ENCODE assay signal across 16 cellular contexts in genomic region chr14:99026471-99026870, GRCh38.
DNase-seq lines count a peak whose midpoint lies in the region; ATAC-seq lines count a peak whose summit lies in the region.
"Had no signal": no experiment of that assay in that cellular context is flagged by ENCODE, and none has a peak within 500 bp of the region (broad histone marks: within the 10 kb centered on the region; RNA-seq: fewer than 3 reads in every experiment).

No MANE protein-coding gene starts in this region.

- no peak overlapping the region for H3K27ac ChIP-seq in Karpas-422 (ENCODE audit: low read length)
- H3K27ac ChIP-seq: cardiac muscle cell had no signal

- no peak overlapping the region for H3K4me2 ChIP-seq in Karpas-422 (ENCODE audit: low read depth, low read length, poor library complexity, severe bottlenecking)

- H3K36me3 ChIP-seq in Karpas-422 (ENCODE audit: insufficient read depth, low read length), result no peaks in the 10 kb centered on the region
- H3K36me3 ChIP-seq: cardiac muscle cell had no signal

- no peak for DNase-seq in activated naive CD4-positive, alpha-beta T cell treated with anti-CD3 and anti-CD28 coated beads, Interleukin-2, amount 10 ng/mL, durations not matched to agents 7 days and 5 days
- no peak for DNase-seq in activated naive CD4-positive, alpha-beta T cell treated with Interleukin-2 at 50 U/mL for 16 hours
- DNase-seq in Karpas-422, result peak; percentile 78
- peak; percentile 33 to 34 for DNase-seq in activated T-cell treated with anti-CD3 and anti-CD28 coated beads, Interleukin-2, amount 50 U/mL, for 48 hours
- DNase-seq in stimulated activated CD8-positive, alpha-beta memory T cell treated with anti-CD3 and anti-CD28 coated beads, Interleukin-4, amount 100 ng/mL, for 48 hours, result peak; percentile 37
- DNase-seq in NCI-H2107 (lab: John Stamatoyannopoulos, UW), result no peak
- DNase-seq in D341Med (ENCODE audit: low spot score), result no peak
- DNase-seq: kidney glomerular epithelial cell, NCI-H1105, NCI-H526, retina, SIG-M5 had no signal

- CTCF ChIA-PET in activated naive CD4-positive, alpha-beta T cell treated with anti-CD3 and anti-CD28 coated beads, Interleukin-2, amount 10 ng/mL, durations not matched to agents 7 days and 5 days (lab: Charles Lee), result no interaction called here

- H3K27me3 ChIP-seq in Karpas-422 (ENCODE audit: low read length), result no peaks in the 10 kb centered on the region
- H3K27me3 ChIP-seq: cardiac muscle cell had no signal

- H3K9me3 ChIP-seq in Karpas-422 (ENCODE audit: low read length), result peaks cover 7% of the 10 kb centered on the region; the same call in 1 of the 2 replicates

- peaks cover 19% of the 10 kb centered on the region for H3K9me3 Mint-ChIP-seq in activated naive CD4-positive, alpha-beta T cell treated with anti-CD3 and anti-CD28 coated beads, Interleukin-2, amount 10 ng/mL, durations not matched to agents 7 days and 5 days

- no peak for ATAC-seq in GM18498 (IDR thresholded peaks at IDR 0.05; ENCODE audit: unreplicated experiment)
- ATAC-seq: naive thymus-derived CD4-positive, alpha-beta T cell had no signal

- H3K36me3 Mint-ChIP-seq in activated naive CD4-positive, alpha-beta T cell treated with anti-CD3 and anti-CD28 coated beads, Interleukin-2, amount 10 ng/mL, durations not matched to agents 7 days and 5 days, result peaks cover 14% of the 10 kb centered on the region

- H3K9me2 ChIP-seq in Karpas-422 (replicated peaks; ENCODE audit: insufficient read depth, low read length), result no peaks in the 10 kb centered on the region

- no peaks in the 10 kb centered on the region for H3K27me3 Mint-ChIP-seq in activated naive CD4-positive, alpha-beta T cell treated with anti-CD3 and anti-CD28 coated beads, Interleukin-2, amount 10 ng/mL, durations not matched to agents 7 days and 5 days

- H3K9ac ChIP-seq in Karpas-422 (ENCODE audit: low read length), result no peak overlapping the region

- H3K79me2 ChIP-seq in Karpas-422 (ENCODE audit: low read length), result no peaks in the 10 kb centered on the region

- no peak overlapping the region for H3K4me3 Mint-ChIP-seq in activated naive CD4-positive, alpha-beta T cell treated with anti-CD3 and anti-CD28 coated beads, Interleukin-2, amount 10 ng/mL, durations not matched to agents 7 days and 5 days

- H3K27ac Mint-ChIP-seq in activated naive CD4-positive, alpha-beta T cell treated with anti-CD3 and anti-CD28 coated beads, Interleukin-2, amount 10 ng/mL, durations not matched to agents 7 days and 5 days, result peak overlapping the region; percentile 49
- H3K27ac Mint-ChIP-seq: activated T-helper 2 cell treated with anti-CD3 and anti-CD28 coated beads, Interferon-gamma antibody, Interleukin-2, Interleukin-4, amounts not matched to agents 10 μg/mL and 5 μg/mL and 100 μg/mL, durations not matched to agents 14 hours and 24 hours and 36 hours had no signal

- H3K4me3 ChIP-seq in Karpas-422 (ENCODE audit: low read length), result peak overlapping the region; percentile 28; the same call in 1 of the 2 replicates
- H3K4me3 ChIP-seq: cardiac muscle cell had no signal

- no peaks in the 10 kb centered on the region for H3K4me1 ChIP-seq in Karpas-422 (ENCODE audit: low read length)

- no peaks in the 10 kb centered on the region for H4K20me1 ChIP-seq in Karpas-422 (ENCODE audit: insufficient read depth, low read depth, low read length)

- H2AFZ ChIP-seq in Karpas-422 (ENCODE audit: low read length), result peak overlapping the region; percentile 75; the same call in 1 of the 2 replicates

- H3K4me1 Mint-ChIP-seq in activated naive CD4-positive, alpha-beta T cell treated with anti-CD3 and anti-CD28 coated beads, Interleukin-2, amount 10 ng/mL, durations not matched to agents 7 days and 5 days, result peaks cover 20% of the 10 kb centered on the region

Comparison
In these comparisons a context has a peak if more than half of its experiments do, and no peak if none do; other contexts are left out.
1. DNase-seq: peak in Karpas-422 (single experiment), activated T-cell treated with anti-CD3 and anti-CD28 coated beads, Interleukin-2, amount 50 U/mL, for 48 hours (2 of 2) and stimulated activated CD8-positive, alpha-beta memory T cell treated with anti-CD3 and anti-CD28 coated beads, Interleukin-4, amount 100 ng/mL, for 48 hours (single experiment); none in activated naive CD4-positive, alpha-beta T cell treated with anti-CD3 and anti-CD28 coated beads, Interleukin-2, amount 10 ng/mL, durations not matched to agents 7 days and 5 days (single experiment), activated naive CD4-positive, alpha-beta T cell treated with Interleukin-2 at 50 U/mL for 16 hours (single experiment), NCI-H2107 (single experiment) and D341Med (single experiment).